Comparison of ENCODE assay signal across 19 cellular contexts in the genomic region with DNA sequence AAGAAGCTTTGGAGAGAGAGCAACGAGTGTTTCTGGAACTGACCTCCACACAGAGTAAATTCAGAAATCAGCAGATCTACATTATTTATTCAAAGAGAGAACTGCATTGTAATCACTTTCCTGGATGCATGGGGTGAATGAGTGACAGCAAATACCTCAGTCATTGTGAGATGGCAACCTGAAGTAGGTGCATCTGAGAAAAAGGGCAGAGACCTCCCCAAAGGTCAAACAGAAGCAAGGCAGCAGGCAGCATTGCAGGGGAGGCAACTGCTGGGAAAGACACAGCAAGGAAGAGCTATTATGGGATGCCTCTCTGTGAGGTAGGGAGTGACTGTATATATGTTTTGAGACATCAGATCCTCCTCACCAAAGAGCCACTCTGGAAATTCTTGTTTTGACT. TPM values are rescaled to one million over a fixed set of nuclear protein-coding genes. Genes with fewer than 3 reads are reported as not detected.
"Had no signal": no experiment of that assay in that cellular context is flagged by ENCODE, and none has a peak within 500 bp of the region (broad histone marks: within the 10 kb centered on the region; RNA-seq: fewer than 3 reads in every experiment).

No MANE protein-coding gene starts in this region.

- H3K9me3 Mint-ChIP-seq: activated naive CD4-positive, alpha-beta T cell treated with anti-CD3 and anti-CD28 coated beads, Interleukin-2, amount 50 U/mL, for 24 hours; activated T-cell treated with anti-CD3 and anti-CD28 coated beads, Interleukin-2, amount 50 U/mL, for 24 hours; dendritic cell treated with granulocyte-macrophage colony-stimulating factor and Interleukin-4, amounts not matched to agents 40 ng/mL and 50 ng/mL, for 4 days had no signal

- H3K4me1 ChIP-seq: psoas muscle, suprapubic skin had no signal

- H3K4me1 Mint-ChIP-seq: activated naive CD4-positive, alpha-beta T cell treated with anti-CD3 and anti-CD28 coated beads, Interleukin-2, amount 50 U/mL, for 24 hours; naive thymus-derived CD4-positive, alpha-beta T cell had no signal

- H3K4me3 ChIP-seq: hepatocyte, lung, psoas muscle, spleen, suprapubic skin had no signal

- H2AFZ ChIP-seq: hepatocyte had no signal

- ATAC-seq: naive thymus-derived CD4-positive, alpha-beta T cell; psoas muscle; sciatic nerve had no signal

- DNase-seq: activated CD4-positive, alpha-beta T cell treated with anti-CD3 and anti-CD28 coated beads, Interleukin-2, amount 50 U/mL, for 1 hour; activated CD4-positive, CD25-positive, alpha-beta regulatory T cell; activated effector memory CD4-positive, alpha-beta T cell treated with Interleukin-2 at 50 U/mL for 16 hours; activated T-cell treated with anti-CD3 and anti-CD28 coated beads, Interleukin-2, amount 50 U/mL, for 24 hours; brain microvascular endothelial cell; cerebellar nuclear complex; naive thymus-derived CD4-positive, alpha-beta T cell; occipital lobe; psoas muscle; spleen; stimulated activated CD4-positive, alpha-beta T cell treated with anti-CD3 and anti-CD28 coated beads, Interleukin-1b, Interleukin-23, amount 100 ng/mL, for 48 hours; stimulated activated naive CD4-positive, alpha-beta T cell treated with Interleukin-2 at 50 U/mL for 16 hours; T-helper 1 cell had no signal

- H3K4me2 ChIP-seq: hepatocyte had no signal

- H3K27me3 ChIP-seq: brain microvascular endothelial cell, hepatocyte, suprapubic skin had no signal

- H3K36me3 Mint-ChIP-seq: activated naive CD4-positive, alpha-beta T cell treated with anti-CD3 and anti-CD28 coated beads, Interleukin-2, amount 50 U/mL, for 24 hours; naive thymus-derived CD4-positive, alpha-beta T cell had no signal

- H3K27ac ChIP-seq: brain microvascular endothelial cell, hepatocyte, psoas muscle, spleen, suprapubic skin had no signal

- H3K4me3 Mint-ChIP-seq: activated naive CD4-positive, alpha-beta T cell treated with anti-CD3 and anti-CD28 coated beads, Interleukin-2, amount 50 U/mL, for 24 hours; activated T-cell treated with anti-CD3 and anti-CD28 coated beads, Interleukin-2, amount 50 U/mL, for 24 hours; dendritic cell treated with granulocyte-macrophage colony-stimulating factor and Interleukin-4, amounts not matched to agents 40 ng/mL and 50 ng/mL, for 4 days; naive thymus-derived CD4-positive, alpha-beta T cell had no signal

- H3K27ac Mint-ChIP-seq: activated naive CD4-positive, alpha-beta T cell treated with anti-CD3 and anti-CD28 coated beads, Interleukin-2, amount 50 U/mL, for 24 hours; activated T-cell treated with anti-CD3 and anti-CD28 coated beads, Interleukin-2, amount 50 U/mL, for 24 hours; naive thymus-derived CD4-positive, alpha-beta T cell had no signal

- H3K9me3 ChIP-seq: psoas muscle, spleen, suprapubic skin had no signal

- H3K36me3 ChIP-seq: brain microvascular endothelial cell, spleen, suprapubic skin had no signal

RNA-seq across cellular contexts. Expression of a gene that starts 58.2 kb away (rescaled TPM):
- total RNA-seq: naive thymus-derived CD4-positive, alpha-beta T cell had no signal
